In the genomic region with DNA sequence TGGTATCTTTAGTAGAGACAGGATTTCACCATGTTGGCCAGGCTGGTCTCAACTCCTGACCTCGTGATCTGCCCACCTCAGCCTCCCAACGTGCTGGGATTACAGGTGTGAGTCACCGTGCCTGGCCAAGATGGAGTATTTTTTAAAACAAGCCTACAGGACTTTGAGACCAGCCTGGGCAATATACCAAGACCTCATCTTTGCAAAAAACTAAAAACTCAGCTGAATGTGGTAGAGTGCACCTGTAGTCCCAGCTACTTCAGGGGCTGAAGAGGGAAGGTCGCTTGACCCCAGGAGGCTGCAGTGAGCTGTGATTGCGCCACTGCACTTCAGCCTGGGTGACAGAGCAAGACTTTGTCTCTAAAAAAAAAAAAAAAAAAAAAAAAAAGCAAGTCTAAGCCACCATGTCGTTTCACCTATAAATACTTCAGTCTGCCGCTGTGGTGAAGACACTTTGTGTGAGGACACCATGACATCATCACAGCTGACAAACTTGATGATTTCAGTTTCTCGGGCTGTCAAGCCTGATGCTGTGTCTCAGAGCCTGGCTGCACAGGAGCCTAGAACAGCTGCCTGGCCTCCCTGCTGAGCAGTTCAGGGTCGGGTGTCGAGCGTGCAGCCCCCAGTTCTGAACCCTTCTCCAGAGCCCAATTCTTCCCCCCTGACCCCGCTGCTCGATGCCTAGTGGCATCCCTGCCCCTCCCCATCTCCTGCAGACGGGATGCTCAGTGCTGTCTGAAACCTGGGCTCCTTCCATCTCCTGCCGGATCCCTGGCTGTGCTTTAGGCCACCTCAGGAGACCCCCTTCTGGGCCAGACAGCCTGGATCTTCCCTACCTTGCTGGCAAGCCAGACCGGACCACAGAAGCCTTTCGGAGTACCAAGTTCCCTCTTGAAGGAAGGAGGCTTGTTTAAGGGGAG, we compare ENCODE assay signal across 1 cellular context.
TF ChIP-seq lines count a peak whose summit lies in the region.

No MANE protein-coding gene starts in this region.

TF ChIP-seq in GM23338, 12 proteins besides CTCF, POLR2A, EP300 and RAD21 (continued from another document):
- no peak for TF ChIP-seq POLR2AphosphoS5 (IDR thresholded peaks at IDR 0.05; ENCODE audit: low read depth)
- no peak for TF ChIP-seq CREB1 (CRISPR knock-in tag; IDR thresholded peaks at IDR 0.05; ENCODE audit: low read depth)
- TF ChIP-seq, protein P1, sequence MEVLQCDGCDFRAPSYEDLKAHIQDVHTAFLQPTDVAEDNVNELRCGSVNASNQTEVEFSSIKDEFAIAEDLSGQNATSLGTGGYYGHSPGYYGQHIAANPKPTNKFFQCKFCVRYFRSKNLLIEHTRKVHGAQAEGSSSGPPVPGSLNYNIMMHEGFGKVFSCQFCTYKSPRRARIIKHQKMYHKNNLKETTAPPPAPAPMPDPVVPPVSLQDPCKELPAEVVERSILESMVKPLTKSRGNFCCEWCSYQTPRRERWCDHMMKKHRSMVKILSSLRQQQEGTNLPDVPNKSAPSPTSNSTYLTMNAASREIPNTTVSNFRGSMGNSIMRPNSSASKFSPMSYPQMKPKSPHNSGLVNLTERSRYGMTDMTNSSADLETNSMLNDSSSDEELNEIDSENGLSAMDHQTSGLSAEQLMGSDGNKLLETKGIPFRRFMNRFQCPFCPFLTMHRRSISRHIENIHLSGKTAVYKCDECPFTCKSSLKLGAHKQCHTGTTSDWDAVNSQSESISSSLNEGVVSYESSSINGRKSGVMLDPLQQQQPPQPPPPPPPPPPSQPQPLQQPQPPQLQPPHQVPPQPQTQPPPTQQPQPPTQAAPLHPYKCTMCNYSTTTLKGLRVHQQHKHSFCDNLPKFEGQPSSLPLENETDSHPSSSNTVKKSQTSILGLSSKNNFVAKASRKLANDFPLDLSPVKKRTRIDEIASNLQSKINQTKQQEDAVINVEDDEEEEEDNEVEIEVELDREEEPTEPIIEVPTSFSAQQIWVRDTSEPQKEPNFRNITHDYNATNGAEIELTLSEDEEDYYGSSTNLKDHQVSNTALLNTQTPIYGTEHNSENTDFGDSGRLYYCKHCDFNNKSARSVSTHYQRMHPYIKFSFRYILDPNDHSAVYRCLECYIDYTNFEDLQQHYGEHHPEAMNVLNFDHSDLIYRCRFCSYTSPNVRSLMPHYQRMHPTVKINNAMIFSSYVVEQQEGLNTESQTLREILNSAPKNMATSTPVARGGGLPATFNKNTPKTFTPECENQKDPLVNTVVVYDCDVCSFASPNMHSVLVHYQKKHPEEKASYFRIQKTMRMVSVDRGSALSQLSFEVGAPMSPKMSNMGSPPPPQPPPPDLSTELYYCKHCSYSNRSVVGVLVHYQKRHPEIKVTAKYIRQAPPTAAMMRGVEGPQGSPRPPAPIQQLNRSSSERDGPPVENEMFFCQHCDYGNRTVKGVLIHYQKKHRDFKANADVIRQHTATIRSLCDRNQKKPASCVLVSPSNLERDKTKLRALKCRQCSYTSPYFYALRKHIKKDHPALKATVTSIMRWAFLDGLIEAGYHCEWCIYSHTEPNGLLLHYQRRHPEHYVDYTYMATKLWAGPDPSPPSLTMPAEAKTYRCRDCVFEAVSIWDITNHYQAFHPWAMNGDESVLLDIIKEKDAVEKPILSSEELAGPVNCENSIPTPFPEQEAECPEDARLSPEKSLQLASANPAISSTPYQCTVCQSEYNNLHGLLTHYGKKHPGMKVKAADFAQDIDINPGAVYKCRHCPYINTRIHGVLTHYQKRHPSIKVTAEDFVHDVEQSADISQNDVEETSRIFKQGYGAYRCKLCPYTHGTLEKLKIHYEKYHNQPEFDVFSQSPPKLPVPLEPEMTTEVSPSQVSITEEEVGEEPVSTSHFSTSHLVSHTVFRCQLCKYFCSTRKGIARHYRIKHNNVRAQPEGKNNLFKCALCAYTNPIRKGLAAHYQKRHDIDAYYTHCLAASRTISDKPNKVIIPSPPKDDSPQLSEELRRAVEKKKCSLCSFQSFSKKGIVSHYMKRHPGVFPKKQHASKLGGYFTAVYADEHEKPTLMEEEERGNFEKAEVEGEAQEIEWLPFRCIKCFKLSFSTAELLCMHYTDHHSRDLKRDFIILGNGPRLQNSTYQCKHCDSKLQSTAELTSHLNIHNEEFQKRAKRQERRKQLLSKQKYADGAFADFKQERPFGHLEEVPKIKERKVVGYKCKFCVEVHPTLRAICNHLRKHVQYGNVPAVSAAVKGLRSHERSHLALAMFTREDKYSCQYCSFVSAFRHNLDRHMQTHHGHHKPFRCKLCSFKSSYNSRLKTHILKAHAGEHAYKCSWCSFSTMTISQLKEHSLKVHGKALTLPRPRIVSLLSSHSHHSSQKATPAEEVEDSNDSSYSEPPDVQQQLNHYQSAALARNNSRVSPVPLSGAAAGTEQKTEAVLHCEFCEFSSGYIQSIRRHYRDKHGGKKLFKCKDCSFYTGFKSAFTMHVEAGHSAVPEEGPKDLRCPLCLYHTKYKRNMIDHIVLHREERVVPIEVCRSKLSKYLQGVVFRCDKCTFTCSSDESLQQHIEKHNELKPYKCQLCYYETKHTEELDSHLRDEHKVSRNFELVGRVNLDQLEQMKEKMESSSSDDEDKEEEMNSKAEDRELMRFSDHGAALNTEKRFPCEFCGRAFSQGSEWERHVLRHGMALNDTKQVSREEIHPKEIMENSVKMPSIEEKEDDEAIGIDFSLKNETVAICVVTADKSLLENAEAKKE (CRISPR knock-in tag; IDR thresholded peaks at IDR 0.05) = no peak
- no peak for TF ChIP-seq ZNF114 (CRISPR knock-in tag; IDR thresholded peaks at IDR 0.05)
TF ChIP-seq in GM23338: peak in this region for 0.
